ENCODE assay signal across 18 cellular contexts in genomic region chr15:38557855-38558713, GRCh38. TPM values are rescaled to one million over a fixed set of nuclear protein-coding genes. Genes with fewer than 3 reads are reported as not detected.
DNase-seq lines count a peak whose midpoint lies in the region; ATAC-seq, FAIRE-seq and TF ChIP-seq lines count a peak whose summit lies in the region.
"Had no signal": no experiment of that assay in that cellular context is flagged by ENCODE, and none has a peak within 500 bp of the region (broad histone marks: within the 10 kb centered on the region; RNA-seq: fewer than 3 reads in every experiment).

No MANE protein-coding gene starts in this region.

- peaks cover 86 to 100% (median 95%) of the 10 kb centered on the region in 4 donors for H3K4me1 Mint-ChIP-seq in CD4-positive, alpha-beta memory T cell
- H3K4me1 Mint-ChIP-seq in activated CD8-positive, alpha-beta T cell treated with anti-CD3 and anti-CD28 coated beads for 36 hours (ENCODE audit: low read depth), result peaks cover 93% of the 10 kb centered on the region

- peak overlapping the region; percentile 63 to 99 (median 89) for H3K4me3 Mint-ChIP-seq in CD4-positive, alpha-beta memory T cell
- peak overlapping the region; percentile 63 for H3K4me3 Mint-ChIP-seq in activated CD8-positive, alpha-beta T cell treated with anti-CD3 and anti-CD28 coated beads for 36 hours
- H3K4me3 Mint-ChIP-seq: WTC11 had no signal

- DNase-seq in CD4-positive, alpha-beta memory T cell, result peak in 4 of 5 donors; percentile 31 to 40 (median 36)
- DNase-seq in GM18507 (ENCODE audit: extremely low spot score, insufficient read length, low read depth), result no peak
- peak; percentile 26 for DNase-seq in activated CD8-positive, alpha-beta T cell treated with anti-CD3 and anti-CD28 coated beads for 36 hours
- no peak for DNase-seq in middle frontal gyrus (ENCODE audit: extremely low spot score, low spot score)
- no peak for DNase-seq in iPS-NIHi7 (ENCODE audit: extremely low spot score)
- no peak for DNase-seq in MG63
- no peak for DNase-seq in dedifferentiated amniotic fluid mesenchymal stem cell (ENCODE audit: extremely low spot score)
- DNase-seq: activated effector memory CD4-positive, alpha-beta T cell treated with anti-CD3 and anti-CD28 coated beads, Interleukin-2, amount 50 U/mL, for 16 hours; cerebellar nuclear complex; GOT3; NCI-H1694 treated with DMSO at 0.1 percent for 48 hours; NCI-H524 treated with DMSO at 0.1 percent for 48 hours; stimulated activated CD4-positive, alpha-beta T cell treated with anti-CD3 and anti-CD28 coated beads, Interleukin-1b, Interleukin-23, amount 100 ng/mL, for 48 hours had no signal

- CTCF ChIA-PET in CD4-positive, alpha-beta memory T cell (lab: Charles Lee; ENCODE audit: partially characterized antibody), result interaction anchor here (1.3 to 12.8 kb wide), 5 partner anchors 19 to 134 kb away, joined by 3 to 717 read pairs (median 24); no protein-coding TSS in a partner anchor
- CTCF ChIA-PET in activated CD8-positive, alpha-beta T cell treated with anti-CD3 and anti-CD28 coated beads for 36 hours (lab: Charles Lee), result interaction anchor here (1.2 to 7.8 kb wide), 5 partner anchors 54 to 140 kb away, joined by 3 to 104 read pairs (median 4); no protein-coding TSS in a partner anchor

- H3K36me3 Mint-ChIP-seq in CD4-positive, alpha-beta memory T cell, result peaks cover 53 to 81% of the 10 kb centered on the region in 2 donors
- peaks cover 84% of the 10 kb centered on the region for H3K36me3 Mint-ChIP-seq in activated CD8-positive, alpha-beta T cell treated with anti-CD3 and anti-CD28 coated beads for 36 hours (ENCODE audit: low read depth)
- H3K36me3 Mint-ChIP-seq: WTC11 had no signal

- peak overlapping the region; percentile 26 to 37 for H3K4me3 ChIP-seq in CD4-positive, alpha-beta memory T cell (ENCODE audit: low read length in 2 of 2)
- H3K4me3 ChIP-seq in MG63, result no peak overlapping the region
- H3K4me3 ChIP-seq: BLaER1 treated with 17β-estradiol and CSF1 and Interleukin-3, amounts not matched to agents 10 nM and 100 nM; Peyer's patch had no signal

- no peak for ATAC-seq in activated CD8-positive, alpha-beta T cell treated with anti-CD3 and anti-CD28 coated beads for 36 hours
- ATAC-seq: WTC11 had no signal

- POLR2A ChIA-PET in CD4-positive, alpha-beta memory T cell (lab: Charles Lee; ENCODE audit: partially characterized antibody), result interaction anchor here (0.6 to 10.5 kb wide), 9 partner anchors 16 to 130 kb away, joined by 3 to 452 read pairs (median 5); partner anchors contain the start of gene FAM98B
- POLR2A ChIA-PET in activated CD8-positive, alpha-beta T cell treated with anti-CD3 and anti-CD28 coated beads for 36 hours (lab: Charles Lee), result interaction anchor here (1.3 to 7.5 kb wide), 4 partner anchors 53 to 131 kb away, joined by 3 to 90 read pairs (median 18); no protein-coding TSS in a partner anchor

- H3K9me3 Mint-ChIP-seq in CD4-positive, alpha-beta memory T cell, result no peaks in the 10 kb centered on the region
- no peaks in the 10 kb centered on the region for H3K9me3 Mint-ChIP-seq in activated CD8-positive, alpha-beta T cell treated with anti-CD3 and anti-CD28 coated beads for 36 hours
- H3K9me3 Mint-ChIP-seq: WTC11 had no signal

- intact Hi-C loops in CD4-positive, alpha-beta memory T cell (cut with micrococcal nuclease), result no loop called here
- intact Hi-C loops in activated CD8-positive, alpha-beta T cell treated with anti-CD3 and anti-CD28 coated beads for 36 hours (cut with micrococcal nuclease), result loop anchor here (2.0 to 5.0 kb wide), 2 partner anchors 19 to 71 kb away; no protein-coding TSS in a partner anchor

- no peaks in the 10 kb centered on the region for H3K9me3 ChIP-seq in CD4-positive, alpha-beta memory T cell (ENCODE audit: control insufficient read depth in 1 of 2, low read length in 2 of 2)
- H3K9me3 ChIP-seq in MG63, result no peaks in the 10 kb centered on the region
- H3K9me3 ChIP-seq: BLaER1 treated with 17β-estradiol and CSF1 and Interleukin-3, amounts not matched to agents 10 nM and 100 nM; Peyer's patch had no signal

- H3K27me3 Mint-ChIP-seq in CD4-positive, alpha-beta memory T cell, result no peaks in the 10 kb centered on the region
- H3K27me3 Mint-ChIP-seq in activated CD8-positive, alpha-beta T cell treated with anti-CD3 and anti-CD28 coated beads for 36 hours, result no peaks in the 10 kb centered on the region

- peaks cover 52% of the 10 kb centered on the region for H3K36me3 ChIP-seq in CD4-positive, alpha-beta memory T cell (ENCODE audit: insufficient read depth, low read length)
- H3K36me3 ChIP-seq in MG63, result no peaks in the 10 kb centered on the region
- H3K36me3 ChIP-seq: Peyer's patch had no signal

- peaks cover 100% of the 10 kb centered on the region for H3K4me1 ChIP-seq in CD4-positive, alpha-beta memory T cell (ENCODE audit: insufficient read depth, low read length)
- H3K4me1 ChIP-seq: Peyer's patch had no signal

- TF ChIP-seq CTCF in activated CD8-positive, alpha-beta T cell treated with anti-CD3 and anti-CD28 coated beads for 36 hours (IDR thresholded peaks at IDR 0.05), result no peak

- peak overlapping the region; percentile 70 to 97 (median 89) for H3K27ac Mint-ChIP-seq in CD4-positive, alpha-beta memory T cell
- H3K27ac Mint-ChIP-seq in activated CD8-positive, alpha-beta T cell treated with anti-CD3 and anti-CD28 coated beads for 36 hours, result peak overlapping the region; percentile 96
- H3K27ac Mint-ChIP-seq: WTC11 had no signal

- peak overlapping the region; percentile 89 for H3K27ac ChIP-seq in CD4-positive, alpha-beta memory T cell (ENCODE audit: low read depth, low read length)
- H3K27ac ChIP-seq: BLaER1 treated with 17β-estradiol and CSF1 and Interleukin-3, amounts not matched to agents 10 nM and 100 nM; epithelial cell of prostate had no signal

- no peaks in the 10 kb centered on the region for H3K27me3 ChIP-seq in CD4-positive, alpha-beta memory T cell (ENCODE audit: insufficient read depth, low read length)
- no peaks in the 10 kb centered on the region for H3K27me3 ChIP-seq in MG63
- H3K27me3 ChIP-seq: BLaER1 treated with 17β-estradiol and CSF1 and Interleukin-3, amounts not matched to agents 10 nM and 100 nM; Peyer's patch had no signal

- FAIRE-seq in GM18507 (lab: Jason Lieb, UNC) (peak; percentile 81), islet of Langerhans (lab: Jason Lieb, UNC) (peak; percentile 49)

RNA-seq across cellular contexts. Expression of gene RASGRP1, which starts 6.5 kb away (rescaled TPM):
- 100 to 1,000 TPM; 123 to 125 TPM for total RNA-seq in CD4-positive, alpha-beta memory T cell
- 10 to 100 TPM; 47.8 to 85.9 TPM for polyA plus RNA-seq in CD4-positive, alpha-beta memory T cell
- 100 to 1,000 TPM; 105 to 106 TPM for total RNA-seq in activated CD8-positive, alpha-beta T cell treated with anti-CD3 and anti-CD28 coated beads for 36 hours
- not detected in 2 replicates for total RNA-seq in MG63 (2014; rRNA removed; shearing (Covaris generic); ENCODE audit: low replicate concordance)

Comparison
In these comparisons a context has a peak if more than half of its experiments do, and no peak if none do; other contexts are left out.
1. DNase-seq: peak in CD4-positive, alpha-beta memory T cell (4 of 5) and activated CD8-positive, alpha-beta T cell treated with anti-CD3 and anti-CD28 coated beads for 36 hours (single experiment); none in GM18507 (single experiment), middle frontal gyrus (single experiment), iPS-NIHi7 (single experiment), MG63 (single experiment) and dedifferentiated amniotic fluid mesenchymal stem cell (single experiment).
2. RNA of gene RASGRP1, which starts 6.5 kb away (total RNA-seq): 123 to 125 TPM in CD4-positive, alpha-beta memory T cell and 105 to 106 TPM in activated CD8-positive, alpha-beta T cell treated with anti-CD3 and anti-CD28 coated beads for 36 hours; not detected in MG63; every median in the first group is over 100 times any median in the second.